13 cellular contexts compared by ENCODE assay signal in the genomic region with DNA sequence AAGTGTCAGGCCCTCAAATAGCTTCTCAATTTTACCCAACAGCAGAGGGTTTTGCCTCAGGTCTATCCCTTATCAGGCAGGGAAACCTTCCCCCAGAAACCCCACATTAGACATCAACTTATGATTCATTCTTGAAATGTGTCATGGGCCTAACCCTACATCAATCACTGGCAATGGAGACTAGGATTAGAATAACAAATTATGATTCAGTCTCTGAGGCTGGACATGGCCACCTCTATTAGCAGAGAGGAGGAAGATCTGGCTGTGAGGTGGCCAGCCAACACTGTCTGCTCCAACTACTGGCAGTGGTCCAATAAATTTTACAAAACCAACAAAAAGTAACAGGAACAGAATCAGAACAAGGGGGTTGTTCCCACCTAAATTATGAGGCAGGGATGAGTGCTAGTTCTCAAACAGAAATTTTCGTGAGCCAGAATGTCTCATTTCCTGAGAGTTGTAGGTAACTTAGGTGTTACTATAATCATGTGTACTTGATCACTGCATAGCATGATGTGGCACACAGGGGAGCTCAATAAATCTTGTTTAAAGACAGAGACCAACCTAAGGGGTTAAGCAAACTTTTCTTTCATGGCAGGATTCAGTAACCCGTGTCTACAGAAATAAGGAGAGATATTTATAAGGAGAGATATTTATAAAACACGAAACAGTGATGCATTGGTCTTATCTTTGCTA.
A peak's percentile ranks its signal among the peaks of the same experiment; 100 is the strongest.
DNase-seq lines count a peak whose midpoint lies in the region; ATAC-seq, FAIRE-seq and TF ChIP-seq lines count a peak whose summit lies in the region.
"Had no signal": no experiment of that assay in that cellular context is flagged by ENCODE, and none has a peak within 500 bp of the region (broad histone marks: within the 10 kb centered on the region; RNA-seq: fewer than 3 reads in every experiment).

No MANE protein-coding gene starts in this region.

- intact Hi-C loops in activated naive CD4-positive, alpha-beta T cell treated with anti-CD3 and anti-CD28 coated beads for 36 hours (cut with micrococcal nuclease), result loop anchor here (1.0 to 10.0 kb wide), 9 partner anchors 15 to 1307 kb away; partner anchors contain the start of gene SLC9B2
- intact Hi-C loops in kidney (cut with DNase I), result loop anchor here (10.0 kb wide), 1 partner anchor 183 kb away; no protein-coding TSS in a partner anchor

- peaks cover 75% of the 10 kb centered on the region for H3K4me1 Mint-ChIP-seq in activated naive CD4-positive, alpha-beta T cell treated with anti-CD3 and anti-CD28 coated beads for 36 hours (ENCODE audit: low read depth)
- H3K4me1 Mint-ChIP-seq in stimulated activated naive B cell treated with anti-CD40 and anti-IgM and Interleukin-4, amounts not matched to agents 10 μg/mL and 1 μg/mL and 100 μg/mL, for 72 hours, result peaks cover 32 to 44% of the 10 kb centered on the region in 2 donors

- peak overlapping the region; percentile 22 for H3K4me3 Mint-ChIP-seq in activated naive CD4-positive, alpha-beta T cell treated with anti-CD3 and anti-CD28 coated beads for 36 hours
- peak overlapping the region in 1 of 2 donors; percentile 47 for H3K4me3 Mint-ChIP-seq in stimulated activated naive B cell treated with anti-CD40 and anti-IgM and Interleukin-4, amounts not matched to agents 10 μg/mL and 1 μg/mL and 100 μg/mL, for 72 hours

- DNase-seq in activated naive CD4-positive, alpha-beta T cell treated with anti-CD3 and anti-CD28 coated beads for 36 hours, result peak; percentile 62
- no peak for DNase-seq in activated naive CD4-positive, alpha-beta T cell (lab: John Stamatoyannopoulos, UW)
- DNase-seq in LoVo (ENCODE audit: low spot score) (peak; percentile 52), brain microvascular endothelial cell (peak; percentile 80), kidney (no peak), SKM-1 treated with dmso at 0.1 percent for 144 hours (lab: John Stamatoyannopoulos, UW; ENCODE audit: unreplicated experiment) (no peak)
- DNase-seq in stimulated activated naive B cell treated with anti-CD40 and anti-IgM and Interleukin-4, amounts not matched to agents 10 μg/mL and 1 μg/mL and 100 μg/mL, for 72 hours, result peak; percentile 20
- DNase-seq: thyroid gland had no signal

- FAIRE-seq in kidney (lab: Jason Lieb, UNC), result no peak

- CTCF ChIA-PET in activated naive CD4-positive, alpha-beta T cell treated with anti-CD3 and anti-CD28 coated beads for 36 hours (lab: Charles Lee), result interaction anchor here (0.6 to 2.4 kb wide), 14 partner anchors 15 to 464 kb away, joined by 3 to 10 read pairs (median 4); no protein-coding TSS in a partner anchor

- no peaks in the 10 kb centered on the region for H3K9me3 Mint-ChIP-seq in activated naive CD4-positive, alpha-beta T cell treated with anti-CD3 and anti-CD28 coated beads for 36 hours
- H3K9me3 Mint-ChIP-seq in stimulated activated naive B cell treated with anti-CD40 and anti-IgM and Interleukin-4, amounts not matched to agents 10 μg/mL and 1 μg/mL and 100 μg/mL, for 72 hours, result no peaks in the 10 kb centered on the region

- in situ Hi-C loops in brain microvascular endothelial cell (cut with HindIII; ENCODE audit: low pct_ligation_motif_present, low sequenced_read_pairs), result no loop called here

- H3K27ac ChIP-seq in brain microvascular endothelial cell, result no peak overlapping the region
- H3K27ac ChIP-seq in kidney (ENCODE audit: low read depth in 2 of 2, low read length in 2 of 2), result no peak overlapping the region
- H3K27ac ChIP-seq: C4-2B, SJSA1, thyroid gland had no signal

- no peaks in the 10 kb centered on the region for H3K36me3 ChIP-seq in brain microvascular endothelial cell (replicated peaks)
- H3K36me3 ChIP-seq in kidney (ENCODE audit: control insufficient read depth in 1 of 2, insufficient read depth in 2 of 2, low read length in 2 of 2), result no peaks in the 10 kb centered on the region
- H3K36me3 ChIP-seq: SJSA1 had no signal

- peaks cover 7% of the 10 kb centered on the region for H3K36me3 Mint-ChIP-seq in activated naive CD4-positive, alpha-beta T cell treated with anti-CD3 and anti-CD28 coated beads for 36 hours (ENCODE audit: low read depth)
- peaks cover 12 to 19% of the 10 kb centered on the region in 2 donors for H3K36me3 Mint-ChIP-seq in stimulated activated naive B cell treated with anti-CD40 and anti-IgM and Interleukin-4, amounts not matched to agents 10 μg/mL and 1 μg/mL and 100 μg/mL, for 72 hours

- H3K27me3 ChIP-seq in brain microvascular endothelial cell (replicated peaks), result no peaks in the 10 kb centered on the region
- H3K27me3 ChIP-seq: cardiac muscle cell, SJSA1, thyroid gland had no signal

- H3K27ac Mint-ChIP-seq in activated naive CD4-positive, alpha-beta T cell treated with anti-CD3 and anti-CD28 coated beads for 36 hours, result peak overlapping the region; percentile 54
- peak overlapping the region; percentile 94 for H3K27ac Mint-ChIP-seq in stimulated activated naive B cell treated with anti-CD40 and anti-IgM and Interleukin-4, amounts not matched to agents 10 μg/mL and 1 μg/mL and 100 μg/mL, for 72 hours

- peak; percentile 63 to 83 for ATAC-seq in stimulated activated naive B cell treated with anti-CD40 and anti-IgM and Interleukin-4, amounts not matched to agents 10 μg/mL and 1 μg/mL and 100 μg/mL, for 72 hours (replicated peaks)
- no peak for ATAC-seq in HG03135 (IDR thresholded peaks at IDR 0.05; ENCODE audit: unreplicated experiment)
- ATAC-seq: sciatic nerve had no signal

- no peaks in the 10 kb centered on the region for H3K4me1 ChIP-seq in kidney (ENCODE audit: control insufficient read depth in 1 of 2, insufficient read depth in 1 of 2, low read depth in 1 of 2, low read length in 2 of 2)
- H3K4me1 ChIP-seq: thyroid gland had no signal

- no peaks in the 10 kb centered on the region for H3K9me3 ChIP-seq in kidney (ENCODE audit: control insufficient read depth in 1 of 2, low read length in 2 of 2)
- H3K9me3 ChIP-seq: SJSA1, thyroid gland had no signal

- TF ChIP-seq CTCF in brain microvascular endothelial cell (IDR thresholded peaks at IDR 0.05; ENCODE audit: low read depth, low read length, missing control alignments) (no peak), kidney (IDR thresholded peaks at IDR 0.05; ENCODE audit: borderline replicate concordance, extremely low read depth, insufficient read depth) (no peak)

- H3K4me3 ChIP-seq in brain microvascular endothelial cell (ENCODE audit: low read depth, low read length) (no peak overlapping the region), kidney (ENCODE audit: low read length in 2 of 2) (no peak overlapping the region)
- H3K4me3 ChIP-seq: cardiac muscle cell, SJSA1, thyroid gland had no signal

- H3K27me3 Mint-ChIP-seq in activated naive CD4-positive, alpha-beta T cell treated with anti-CD3 and anti-CD28 coated beads for 36 hours (ENCODE audit: low read depth), result no peaks in the 10 kb centered on the region
- H3K27me3 Mint-ChIP-seq in stimulated activated naive B cell treated with anti-CD40 and anti-IgM and Interleukin-4, amounts not matched to agents 10 μg/mL and 1 μg/mL and 100 μg/mL, for 72 hours, result no peaks in the 10 kb centered on the region

- no peak overlapping the region for H3K9ac ChIP-seq in kidney (ENCODE audit: low read length in 2 of 2)

Comparison
In these comparisons a context has a peak if more than half of its experiments do, and no peak if none do; other contexts are left out.
1. DNase-seq: peak in activated naive CD4-positive, alpha-beta T cell treated with anti-CD3 and anti-CD28 coated beads for 36 hours (single experiment), LoVo (single experiment), brain microvascular endothelial cell (single experiment) and stimulated activated naive B cell treated with anti-CD40 and anti-IgM and Interleukin-4, amounts not matched to agents 10 μg/mL and 1 μg/mL and 100 μg/mL, for 72 hours (single experiment); none in activated naive CD4-positive, alpha-beta T cell (0 of 4), kidney (single experiment) and SKM-1 treated with dmso at 0.1 percent for 144 hours (single experiment).